25 cellular contexts compared by ENCODE assay signal in genomic region chr11:130608267-130608666, GRCh38.
DNase-seq lines count a peak whose midpoint lies in the region; ATAC-seq and TF ChIP-seq lines count a peak whose summit lies in the region.
"Had no signal": no experiment of that assay in that cellular context is flagged by ENCODE, and none has a peak within 500 bp of the region (broad histone marks: within the 10 kb centered on the region; RNA-seq: fewer than 3 reads in every experiment).

No MANE protein-coding gene starts in this region.

- H3K9me3 ChIP-seq in neuronal stem cell (replicated peaks in 1 of 2; ENCODE audit: control insufficient read depth in 2 of 2, insufficient read depth in 1 of 2, low read depth in 1 of 2, low read length in 2 of 2) (no peaks in the 10 kb centered on the region), tibial nerve (no peaks in the 10 kb centered on the region), spleen (no peaks in the 10 kb centered on the region)
- H3K9me3 ChIP-seq: mucosa of descending colon, transverse colon had no signal

- no peak overlapping the region for H3K4ac ChIP-seq in neuronal stem cell (ENCODE audit: low read length)

- no peaks in the 10 kb centered on the region for H3K79me1 ChIP-seq in neuronal stem cell (ENCODE audit: low read depth, low read length)

- WGBS in neuronal stem cell (ENCODE audit: extremely low coverage in 2 of 2, insufficient read length in 2 of 2, insufficient replicate concordance in 1 of 2), 2 donors: no CpG with 5 or more reads among the region's 7 CpGs
- whole genome bisulfite sequencing in tibial nerve, 2 donors: 86 to 92% methylated on average over 7 of the region's 7 CpGs
- 86 to 95% (median 91%) methylated on average over 7 of the region's 7 CpGs for WGBS in spleen, 5 donors

- TF ChIP-seq EP300 in tibial nerve (IDR thresholded peaks at IDR 0.05): no peak

- H3K27me3 ChIP-seq in neuronal stem cell (ENCODE audit: control insufficient read depth in 3 of 3, insufficient read depth in 3 of 3, low read depth in 1 of 3, low read length in 3 of 3) (peaks cover 0 to 5% (median 0%) of the 10 kb centered on the region in 3 experiments), tibial nerve (no peaks in the 10 kb centered on the region), spleen (replicated peaks in 1 of 7) (no peaks in the 10 kb centered on the region)
- H3K27me3 ChIP-seq: transverse colon had no signal

- H4K91ac ChIP-seq in neuronal stem cell (ENCODE audit: low read depth, low read length, poor library complexity): no peak overlapping the region

- peak overlapping the region; percentile 59 for H3K14ac ChIP-seq in neuronal stem cell (ENCODE audit: low read length)

- no peak overlapping the region for H3K18ac ChIP-seq in neuronal stem cell (ENCODE audit: low read length)

- H2BK12ac ChIP-seq in neuronal stem cell (ENCODE audit: low read length): no peak overlapping the region

- H3K4me3 ChIP-seq in neuronal stem cell (ENCODE audit: low read length in 2 of 2) (no peak overlapping the region), tibial nerve (no peak overlapping the region), spleen (no peak overlapping the region)
- H3K4me3 ChIP-seq: lung, mucosa of descending colon, SK-N-MC, transverse colon had no signal

- H2BK5ac ChIP-seq in neuronal stem cell (ENCODE audit: low read length): no peak overlapping the region

- no peak overlapping the region for H2BK15ac ChIP-seq in neuronal stem cell (ENCODE audit: low read length)

- no peak for TF ChIP-seq CTCF in tibial nerve (IDR thresholded peaks at IDR 0.05)
- TF ChIP-seq CTCF in spleen (IDR thresholded peaks at IDR 0.05 in 8 of 11, conservative IDR thresholded peaks at IDR 0.05 in 3 of 11): no peak

- H2AK5ac ChIP-seq in neuronal stem cell (ENCODE audit: low read depth, low read length): no peak overlapping the region

- no peak for ATAC-seq in HG02970 (IDR thresholded peaks at IDR 0.05; ENCODE audit: low FRiP score, unreplicated experiment)
- ATAC-seq: activated CD8-positive, alpha-beta T cell treated with anti-CD3 and anti-CD28 coated beads, Interleukin-2, amount 10 ng/mL, durations not matched to agents 7 days and 5 days had no signal

- H3K36me3 ChIP-seq in neuronal stem cell (replicated peaks in 1 of 2; ENCODE audit: control insufficient read depth in 2 of 2, insufficient read depth in 2 of 2, low read length in 2 of 2) (no peaks in the 10 kb centered on the region), tibial nerve (no peaks in the 10 kb centered on the region), spleen (no peaks in the 10 kb centered on the region)
- H3K36me3 ChIP-seq: transverse colon had no signal

- no peak overlapping the region for H3K4me2 ChIP-seq in neuronal stem cell (ENCODE audit: insufficient read depth, low read length, poor library complexity, severe bottlenecking)

- intact Hi-C loops in spleen (cut with DNase I; ENCODE audit: low total_unique reads): no loop called here

- H3K27ac ChIP-seq in caudate nucleus (ENCODE audit: low read depth, low read length): no peak overlapping the region
- H3K27ac ChIP-seq in neuronal stem cell (replicated peaks; ENCODE audit: low read length): no peak overlapping the region
- H3K27ac ChIP-seq in tibial nerve: peak overlapping the region; percentile 78 to 92 (median 90)
- peak overlapping the region in 1 of 8 donors; percentile 33 for H3K27ac ChIP-seq in spleen
- H3K27ac ChIP-seq: SK-N-MC had no signal

- peak; percentile 92 to 95 for DNase-seq in NCI-H526 (lab: John Stamatoyannopoulos, UW)
- peak in 36 of 61 donors; percentile 21 to 89 (median 46) for DNase-seq in caudate nucleus (lab: John Stamatoyannopoulos, UW)
- no peak for DNase-seq in neuronal stem cell (ENCODE audit: low spot score)
- DNase-seq in tibial nerve (ENCODE audit: low spot score in 2 of 2): no peak
- DNase-seq in NCI-H146 treated with DMSO at 0.1 percent for 48 hours (lab: John Stamatoyannopoulos, UW; ENCODE audit: unreplicated experiment): no peak
- no peak for DNase-seq in spleen
- DNase-seq: activated CD4-positive, CD25-positive, alpha-beta regulatory T cell treated with anti-CD3 and anti-CD28 coated beads, Interleukin-2, amount 50 U/mL, for 72 hours; activated CD8-positive, alpha-beta T cell treated with anti-CD3 and anti-CD28 coated beads, Interleukin-2, amount 10 ng/mL, durations not matched to agents 7 days and 5 days; activated effector memory CD4-positive, alpha-beta T cell treated with Interleukin-2 at 50 U/mL for 16 hours; activated naive CD8-positive, alpha-beta T cell treated with anti-CD3 and anti-CD28 coated beads, Interleukin-2, amount 10 ng/mL, durations not matched to agents 7 days and 5 days; activated T-cell treated with anti-CD3 and anti-CD28 coated beads for 4 hours; KBM-7; kidney glomerular epithelial cell; MM.1S; NCI-H1417; NCI-H2081; NCI-H2227 treated with DMSO at 0.1 percent for 48 hours; NCI-H774; nephron progenitor cell; stimulated activated naive CD4-positive, alpha-beta T cell had no signal

- H3K4me1 ChIP-seq in neuronal stem cell (ENCODE audit: control insufficient read depth in 2 of 2, insufficient read depth in 1 of 2, low read depth in 1 of 2, low read length in 2 of 2) (no peaks in the 10 kb centered on the region), tibial nerve (peaks cover 0 to 64% (median 42%) of the 10 kb centered on the region in 4 donors), spleen (peaks cover 0 to 25% (median 2%) of the 10 kb centered on the region in 6 donors)

- H3K9ac ChIP-seq in neuronal stem cell (ENCODE audit: low read depth, low read length, poor library complexity): no peak overlapping the region

- no peak overlapping the region for H4K8ac ChIP-seq in neuronal stem cell (ENCODE audit: low read depth, low read length)

- TF ChIP-seq POLR2A in tibial nerve (IDR thresholded peaks at IDR 0.05): no peak
- no peak for TF ChIP-seq POLR2A in spleen (IDR thresholded peaks at IDR 0.05)

- no peak overlapping the region for H2BK120ac ChIP-seq in neuronal stem cell (ENCODE audit: low read depth, low read length)

- no peak overlapping the region for H2AFZ ChIP-seq in neuronal stem cell (ENCODE audit: low read length)

- H3K23ac ChIP-seq in neuronal stem cell (ENCODE audit: low read depth, low read length, poor library complexity): no peak overlapping the region

Comparison
In these comparisons a context has a peak if more than half of its experiments do, and no peak if none do; other contexts are left out.
1. DNase-seq: peak in NCI-H526 (2 of 2) and caudate nucleus (36 of 61); none in neuronal stem cell (single experiment), tibial nerve (0 of 2), NCI-H146 treated with DMSO at 0.1 percent for 48 hours (single experiment) and spleen (single experiment).
2. H3K27ac ChIP-seq: peak in tibial nerve (4 of 4); none in caudate nucleus (single experiment) and neuronal stem cell (single experiment).